1 cellular context compared by ENCODE assay signal in genomic region chr2:96306370-96306769, GRCh38.
TF ChIP-seq lines count a peak whose summit lies in the region.

No MANE protein-coding gene starts in this region.

TF ChIP-seq in HepG2, 621 proteins besides CTCF, POLR2A, EP300 and RAD21:
- TF ChIP-seq ZNF607 (CRISPR knock-in tag; IDR thresholded peaks at IDR 0.05; ENCODE audit: borderline replicate concordance) (peak; percentile 5; the same call in 1 of the 2 replicates), POLR2G (IDR thresholded peaks at IDR 0.05; ENCODE audit: low read depth, low read length) (no peak), ZNF18 (CRISPR knock-in tag; IDR thresholded peaks at IDR 0.05; ENCODE audit: insufficient replicate concordance) (no peak), HDAC2 (CRISPR knock-in tag; IDR thresholded peaks at IDR 0.05) (peak; percentile 34; the same call in 1 of the 2 replicates), MTERF4 (CRISPR knock-in tag; IDR thresholded peaks at IDR 0.05) (0 out of 2 replicates have a peak, but pooled peaks have one; percentile 46), CBX5 (CRISPR knock-in tag; IDR thresholded peaks at IDR 0.05; ENCODE audit: borderline replicate concordance) (0 out of 2 replicates have a peak, but pooled peaks have one; percentile 3), NR2F1 (CRISPR knock-in tag; IDR thresholded peaks at IDR 0.05) (0 out of 4 replicates have a peak, but pooled peaks of 1 of the 2 experiments have one; percentile 4)
